Comparison of ENCODE assay signal across 22 cellular contexts in genomic region chr4:87717276-87718031, GRCh38.
DNase-seq lines count a peak whose midpoint lies in the region; ATAC-seq, FAIRE-seq and TF ChIP-seq lines count a peak whose summit lies in the region.
"Had no signal": no experiment of that assay in that cellular context is flagged by ENCODE, and none has a peak within 500 bp of the region (broad histone marks: within the 10 kb centered on the region; RNA-seq: fewer than 3 reads in every experiment).

No MANE protein-coding gene starts in this region.

- no peak overlapping the region for H3K4ac ChIP-seq in neuronal stem cell (ENCODE audit: low read length)

- no peak overlapping the region for H2BK15ac ChIP-seq in neuronal stem cell (ENCODE audit: low read length)

- FAIRE-seq in bronchial epithelial cell (lab: Jason Lieb, UNC), result no peak

- no peak for TF ChIP-seq CTCF in RWPE2 (IDR thresholded peaks at IDR 0.05; ENCODE audit: poor library complexity, severe bottlenecking)
- no peak for TF ChIP-seq CTCF in bronchial epithelial cell (IDR thresholded peaks at IDR 0.05; ENCODE audit: insufficient read depth, low read length, severe bottlenecking)
- no peak for TF ChIP-seq CTCF in gastrocnemius medialis (IDR thresholded peaks at IDR 0.05 in 4 of 5, conservative IDR thresholded peaks at IDR 0.05 in 1 of 5)

- H3K14ac ChIP-seq in neuronal stem cell (ENCODE audit: low read length), result no peak overlapping the region

- H4K8ac ChIP-seq in neuronal stem cell (ENCODE audit: low read depth, low read length), result no peak overlapping the region

- H3K27me3 ChIP-seq in RWPE2 (ENCODE audit: insufficient read depth, poor library complexity, severe bottlenecking) (no peaks in the 10 kb centered on the region), bronchial epithelial cell (ENCODE audit: control insufficient read depth, insufficient read depth, low read length) (no peaks in the 10 kb centered on the region), gastrocnemius medialis (no peaks in the 10 kb centered on the region), neuronal stem cell (ENCODE audit: control insufficient read depth in 3 of 3, insufficient read depth in 3 of 3, low read depth in 1 of 3, low read length in 3 of 3) (no peaks in the 10 kb centered on the region), aorta (ENCODE audit: control insufficient read depth in 1 of 2, insufficient read depth in 2 of 2, low read length in 1 of 2) (no peaks in the 10 kb centered on the region)
- H3K27me3 ChIP-seq: ovary, upper lobe of left lung had no signal

- no CpG with 5 or more reads among the region's 7 CpGs for WGBS in neuronal stem cell (ENCODE audit: extremely low coverage in 2 of 2, insufficient read length in 2 of 2, insufficient replicate concordance in 1 of 2), 2 donors
- 50 to 58% methylated on average over 7 of the region's 7 CpGs for WGBS in aorta, 2 donors

- H3K4me2 ChIP-seq in neuronal stem cell (ENCODE audit: insufficient read depth, low read length, poor library complexity, severe bottlenecking), result no peak overlapping the region

- H2AFZ ChIP-seq in neuronal stem cell (ENCODE audit: low read length), result no peak overlapping the region

- no peak overlapping the region for H3K18ac ChIP-seq in neuronal stem cell (ENCODE audit: low read length)

- intact Hi-C loops in left ventricle myocardium superior (cut with micrococcal nuclease), result no loop called here
- intact Hi-C loops in gastrocnemius medialis (cut with DNase I; ENCODE audit: low total_unique reads), result no loop called here
- intact Hi-C loops in aorta (cut with DNase I), result no loop called here

- no peak overlapping the region for H2AK5ac ChIP-seq in neuronal stem cell (ENCODE audit: low read depth, low read length)

- in situ Hi-C loops in gastrocnemius medialis (cut with MboI; ENCODE audit: low sequenced_read_pairs in 4 of 4), result no loop called here

- DNase-seq in RWPE2 (ENCODE audit: low spot score) (no peak), bronchial epithelial cell (ENCODE audit: low read depth) (peak; percentile 25), left ventricle myocardium superior (no peak), gastrocnemius medialis (no peak), cortex of kidney (lab: John Stamatoyannopoulos, UW) (no peak), NCI-H2227 (lab: John Stamatoyannopoulos, UW; ENCODE audit: unreplicated experiment) (no peak), neuronal stem cell (ENCODE audit: low spot score) (no peak), aorta (no peak)
- DNase-seq: activated CD4-positive, alpha-beta memory T cell treated with anti-CD3 and anti-CD28 coated beads for 36 hours; activated effector memory CD4-positive, alpha-beta T cell treated with Interleukin-2 at 50 U/mL for 16 hours; activated naive CD8-positive, alpha-beta T cell treated with anti-CD3 and anti-CD28 coated beads for 36 hours; head of caudate nucleus; left colon; midbrain; natural killer cell; NCI-H187; NCI-H345; OCI-M1; ovary; SHP77 treated with DMSO at 0.1 percent for 48 hours; upper lobe of left lung had no signal

- H3K4me3 ChIP-seq in RWPE2 (ENCODE audit: severe bottlenecking), result no peak overlapping the region
- no peak overlapping the region for H3K4me3 ChIP-seq in bronchial epithelial cell (ENCODE audit: low read depth, low read length)
- no peak overlapping the region for H3K4me3 ChIP-seq in gastrocnemius medialis
- no peak overlapping the region for H3K4me3 ChIP-seq in neuronal stem cell (ENCODE audit: low read length in 2 of 2)
- no peak overlapping the region for H3K4me3 ChIP-seq in aorta (ENCODE audit: low read length in 2 of 2)
- H3K4me3 ChIP-seq: ovary, upper lobe of left lung had no signal

- no peak overlapping the region for H2BK5ac ChIP-seq in neuronal stem cell (ENCODE audit: low read length)

- H3K23ac ChIP-seq in neuronal stem cell (ENCODE audit: low read depth, low read length, poor library complexity), result no peak overlapping the region

- H3K79me1 ChIP-seq in neuronal stem cell (ENCODE audit: low read depth, low read length), result no peaks in the 10 kb centered on the region

- H3K9ac ChIP-seq in neuronal stem cell (ENCODE audit: low read depth, low read length, poor library complexity), result no peak overlapping the region

- H2BK120ac ChIP-seq in neuronal stem cell (ENCODE audit: low read depth, low read length), result no peak overlapping the region

- no peak overlapping the region for H3K27ac ChIP-seq in RWPE2 (ENCODE audit: poor library complexity, severe bottlenecking)
- H3K27ac ChIP-seq in gastrocnemius medialis, result peak overlapping the region; percentile 61 to 76 (median 68)
- H3K27ac ChIP-seq in neuronal stem cell (replicated peaks; ENCODE audit: low read length), result no peak overlapping the region
- no peak overlapping the region for H3K27ac ChIP-seq in aorta (ENCODE audit: low read depth in 1 of 2, low read length in 2 of 2)
- H3K27ac ChIP-seq: ovary, upper lobe of left lung had no signal

- no peak for TF ChIP-seq POLR2A in gastrocnemius medialis (IDR thresholded peaks at IDR 0.05)

- ATAC-seq in RWPE2 (ENCODE audit: low read depth) (0 out of 3 replicates have a peak, but pooled peaks have one; percentile 45), left ventricle myocardium superior (peak; percentile 85), gastrocnemius medialis (peak; percentile 57 to 69), aorta (ENCODE audit: low FRiP score) (no peak)
- ATAC-seq: HCT116, left colon, natural killer cell had no signal

- no peak overlapping the region for H2BK12ac ChIP-seq in neuronal stem cell (ENCODE audit: low read length)

- H3K36me3 ChIP-seq in RWPE2 (ENCODE audit: low read depth), result no peaks in the 10 kb centered on the region
- H3K36me3 ChIP-seq in bronchial epithelial cell (ENCODE audit: control insufficient read depth, insufficient read depth, low read length), result no peaks in the 10 kb centered on the region
- H3K36me3 ChIP-seq in gastrocnemius medialis, result no peaks in the 10 kb centered on the region
- no peaks in the 10 kb centered on the region for H3K36me3 ChIP-seq in neuronal stem cell (replicated peaks in 1 of 2; ENCODE audit: control insufficient read depth in 2 of 2, insufficient read depth in 2 of 2, low read length in 2 of 2)
- no peaks in the 10 kb centered on the region for H3K36me3 ChIP-seq in aorta (ENCODE audit: control insufficient read depth in 1 of 2, insufficient read depth in 2 of 2, low read length in 1 of 2)
- H3K36me3 ChIP-seq: ovary, upper lobe of left lung had no signal

- H3K4me1 ChIP-seq in RWPE2 (ENCODE audit: insufficient read depth, poor library complexity, severe bottlenecking) (no peaks in the 10 kb centered on the region), gastrocnemius medialis (no peaks in the 10 kb centered on the region), neuronal stem cell (ENCODE audit: control insufficient read depth in 2 of 2, insufficient read depth in 1 of 2, low read depth in 1 of 2, low read length in 2 of 2) (peaks cover 0 to 2% of the 10 kb centered on the region in 2 donors), aorta (ENCODE audit: control insufficient read depth in 1 of 2, insufficient read depth in 2 of 2, low read length in 2 of 2) (peaks cover 0 to 4% of the 10 kb centered on the region in 2 donors)
- H3K4me1 ChIP-seq: upper lobe of left lung had no signal

- H3K9me3 ChIP-seq in RWPE2 (ENCODE audit: severe bottlenecking) (no peaks in the 10 kb centered on the region), gastrocnemius medialis (no peaks in the 10 kb centered on the region), neuronal stem cell (replicated peaks in 1 of 2; ENCODE audit: control insufficient read depth in 2 of 2, insufficient read depth in 1 of 2, low read depth in 1 of 2, low read length in 2 of 2) (no peaks in the 10 kb centered on the region), aorta (ENCODE audit: control insufficient read depth, low read length) (no peaks in the 10 kb centered on the region)
- H3K9me3 ChIP-seq: ovary, upper lobe of left lung had no signal

- no peak overlapping the region for H4K91ac ChIP-seq in neuronal stem cell (ENCODE audit: low read depth, low read length, poor library complexity)

Comparison
In these comparisons a context has a peak if more than half of its experiments do, and no peak if none do; other contexts are left out.
1. H3K27ac ChIP-seq: peak in gastrocnemius medialis (4 of 4); none in RWPE2 (single experiment), neuronal stem cell (single experiment) and aorta (0 of 2).